In the genomic region with DNA sequence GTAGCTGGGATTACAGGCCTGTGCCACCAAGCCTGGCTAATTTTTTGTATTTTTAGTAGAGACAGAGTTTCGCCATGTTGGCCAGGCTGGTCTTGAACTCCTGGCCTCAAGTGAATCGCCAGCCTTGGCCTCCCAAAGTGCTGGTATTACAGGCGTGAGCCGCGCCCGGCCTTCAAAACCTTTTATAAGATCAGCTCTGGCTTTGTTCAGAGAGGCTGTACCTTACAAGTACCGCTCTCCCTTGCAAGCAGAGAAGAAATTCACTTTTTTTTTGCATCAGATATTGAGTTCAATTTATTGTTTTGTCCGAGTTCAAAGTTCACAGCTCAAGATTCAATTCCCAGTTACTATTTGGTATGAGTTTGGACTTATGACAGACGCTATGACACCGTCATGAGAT, we compare ENCODE assay signal across 9 cellular contexts. TPM values are rescaled to one million over a fixed set of nuclear protein-coding genes. Genes with fewer than 3 reads are reported as not detected.
DNase-seq lines count a peak whose midpoint lies in the region; ATAC-seq and TF ChIP-seq lines count a peak whose summit lies in the region.
"Had no signal": no experiment of that assay in that cellular context is flagged by ENCODE, and none has a peak within 500 bp of the region (broad histone marks: within the 10 kb centered on the region; RNA-seq: fewer than 3 reads in every experiment).

No MANE protein-coding gene starts in this region.

- H3K4me3 ChIP-seq in left ventricle myocardium inferior (peak overlapping the region; percentile 78), body of pancreas (no peak overlapping the region), upper lobe of right lung (no peak overlapping the region)

- peak overlapping the region; percentile 93 for H3K27ac ChIP-seq in left ventricle myocardium inferior (replicated peaks)
- peak overlapping the region in 3 of 4 donors; percentile 89 to 94 (median 92) for H3K27ac ChIP-seq in body of pancreas
- H3K27ac ChIP-seq in upper lobe of right lung = peak overlapping the region; percentile 92

- H3K36me3 Mint-ChIP-seq in nephron progenitor cell (ENCODE audit: low read depth) = no peaks in the 10 kb centered on the region

- peaks cover 31% of the 10 kb centered on the region for H3K4me1 Mint-ChIP-seq in nephron progenitor cell

- no peak for TF ChIP-seq POLR2A in body of pancreas (IDR thresholded peaks at IDR 0.05)

- DNase-seq in left ventricle myocardium inferior (no peak), left cardiac atrium (no peak), body of pancreas (no peak), nephron progenitor cell (no peak), upper lobe of right lung (no peak), iPS-NIHi11 (ENCODE audit: low spot score) (no peak)
- DNase-seq: Caco-2 had no signal

- no peak for ATAC-seq in left cardiac atrium
- no peak for ATAC-seq in body of pancreas
- no peak for ATAC-seq in upper lobe of right lung
- no peak for ATAC-seq in GM18520 (IDR thresholded peaks at IDR 0.05; ENCODE audit: unreplicated experiment)
- no peak for ATAC-seq in HG03280 (IDR thresholded peaks at IDR 0.05; ENCODE audit: unreplicated experiment)

- H3K27ac Mint-ChIP-seq in nephron progenitor cell = no peak overlapping the region

- H3K4me1 ChIP-seq in left ventricle myocardium inferior (peaks cover 39% of the 10 kb centered on the region), body of pancreas (peaks cover 24% of the 10 kb centered on the region), upper lobe of right lung (peaks cover 15% of the 10 kb centered on the region)

- H3K9me3 Mint-ChIP-seq in nephron progenitor cell = peaks cover 17% of the 10 kb centered on the region

- H3K9me3 ChIP-seq in left ventricle myocardium inferior (replicated peaks) (no peaks in the 10 kb centered on the region), body of pancreas (no peaks in the 10 kb centered on the region), upper lobe of right lung (no peaks in the 10 kb centered on the region)
- H3K9me3 ChIP-seq: Caco-2 had no signal

- H3K27me3 ChIP-seq in left ventricle myocardium inferior (ENCODE audit: low read depth) (no peaks in the 10 kb centered on the region), body of pancreas (no peaks in the 10 kb centered on the region), upper lobe of right lung (no peaks in the 10 kb centered on the region)

- H3K27me3 Mint-ChIP-seq in nephron progenitor cell (ENCODE audit: low read depth, poor library complexity) = peaks cover 32% of the 10 kb centered on the region

- H3K4me3 Mint-ChIP-seq in nephron progenitor cell = peak overlapping the region; percentile 96

- intact Hi-C loops in left ventricle myocardium inferior (cut with micrococcal nuclease) (no loop called here), left cardiac atrium (cut with DNase I) (loop anchor here in 1 of 2 donors (10.0 kb wide), 1 partner anchor 235 kb away; a partner anchor contains a TSS), body of pancreas (cut with DNase I) (no loop called here), upper lobe of right lung (cut with DNase I) (no loop called here)

- no peak for TF ChIP-seq CTCF in left ventricle myocardium inferior (IDR thresholded peaks at IDR 0.05; ENCODE audit: borderline replicate concordance)
- TF ChIP-seq CTCF in body of pancreas (IDR thresholded peaks at IDR 0.05) = no peak
- TF ChIP-seq CTCF in nephron progenitor cell (IDR thresholded peaks at IDR 0.05) = no peak
- TF ChIP-seq CTCF in upper lobe of right lung (IDR thresholded peaks at IDR 0.05) = no peak

- 93 to 96% methylated on average over 10 of the region's 10 CpGs for WGBS in body of pancreas, 2 donors

- H3K36me3 ChIP-seq in left ventricle myocardium inferior (no peaks in the 10 kb centered on the region), body of pancreas (replicated peaks in 1 of 2; ENCODE audit: insufficient read depth in 1 of 2, low read depth in 2 of 2) (no peaks in the 10 kb centered on the region), upper lobe of right lung (no peaks in the 10 kb centered on the region)

RNA-seq across cellular contexts. Expression of a gene that starts 1.9 kb away (rescaled TPM):
- 26.2 TPM for total RNA-seq in left ventricle myocardium inferior
- 10 to 100 TPM; 17.2 TPM for total RNA-seq in left cardiac atrium
- 10 to 100 TPM; 10.1 to 13.2 TPM for total RNA-seq in body of pancreas
- 24.8 TPM for total RNA-seq in upper lobe of right lung
- total RNA-seq: Caco-2 had no signal
